1 cellular context compared by ENCODE assay signal in genomic region chr2:203498161-203498560, GRCh38.
TF ChIP-seq lines count a peak whose summit lies in the region.

No MANE protein-coding gene starts in this region.

TF ChIP-seq in K562, 482 proteins besides CTCF, POLR2A, EP300 and RAD21 (continued from another document):
- no peak for TF ChIP-seq TARDBP (IDR thresholded peaks at IDR 0.05)
- TF ChIP-seq, protein P1, sequence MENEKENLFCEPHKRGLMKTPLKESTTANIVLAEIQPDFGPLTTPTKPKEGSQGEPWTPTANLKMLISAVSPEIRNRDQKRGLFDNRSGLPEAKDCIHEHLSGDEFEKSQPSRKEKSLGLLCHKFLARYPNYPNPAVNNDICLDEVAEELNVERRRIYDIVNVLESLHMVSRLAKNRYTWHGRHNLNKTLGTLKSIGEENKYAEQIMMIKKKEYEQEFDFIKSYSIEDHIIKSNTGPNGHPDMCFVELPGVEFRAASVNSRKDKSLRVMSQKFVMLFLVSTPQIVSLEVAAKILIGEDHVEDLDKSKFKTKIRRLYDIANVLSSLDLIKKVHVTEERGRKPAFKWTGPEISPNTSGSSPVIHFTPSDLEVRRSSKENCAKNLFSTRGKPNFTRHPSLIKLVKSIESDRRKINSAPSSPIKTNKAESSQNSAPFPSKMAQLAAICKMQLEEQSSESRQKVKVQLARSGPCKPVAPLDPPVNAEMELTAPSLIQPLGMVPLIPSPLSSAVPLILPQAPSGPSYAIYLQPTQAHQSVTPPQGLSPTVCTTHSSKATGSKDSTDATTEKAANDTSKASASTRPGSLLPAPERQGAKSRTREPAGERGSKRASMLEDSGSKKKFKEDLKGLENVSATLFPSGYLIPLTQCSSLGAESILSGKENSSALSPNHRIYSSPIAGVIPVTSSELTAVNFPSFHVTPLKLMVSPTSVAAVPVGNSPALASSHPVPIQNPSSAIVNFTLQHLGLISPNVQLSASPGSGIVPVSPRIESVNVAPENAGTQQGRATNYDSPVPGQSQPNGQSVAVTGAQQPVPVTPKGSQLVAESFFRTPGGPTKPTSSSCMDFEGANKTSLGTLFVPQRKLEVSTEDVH (IDR thresholded peaks at IDR 0.05; ENCODE audit: low read depth, partially characterized antibody), result no peak
- TF ChIP-seq, protein P2, sequence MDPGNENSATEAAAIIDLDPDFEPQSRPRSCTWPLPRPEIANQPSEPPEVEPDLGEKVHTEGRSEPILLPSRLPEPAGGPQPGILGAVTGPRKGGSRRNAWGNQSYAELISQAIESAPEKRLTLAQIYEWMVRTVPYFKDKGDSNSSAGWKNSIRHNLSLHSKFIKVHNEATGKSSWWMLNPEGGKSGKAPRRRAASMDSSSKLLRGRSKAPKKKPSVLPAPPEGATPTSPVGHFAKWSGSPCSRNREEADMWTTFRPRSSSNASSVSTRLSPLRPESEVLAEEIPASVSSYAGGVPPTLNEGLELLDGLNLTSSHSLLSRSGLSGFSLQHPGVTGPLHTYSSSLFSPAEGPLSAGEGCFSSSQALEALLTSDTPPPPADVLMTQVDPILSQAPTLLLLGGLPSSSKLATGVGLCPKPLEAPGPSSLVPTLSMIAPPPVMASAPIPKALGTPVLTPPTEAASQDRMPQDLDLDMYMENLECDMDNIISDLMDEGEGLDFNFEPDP (CRISPR knock-in tag; IDR thresholded peaks at IDR 0.05), result no peak
- TF ChIP-seq CBX2 (IDR thresholded peaks at IDR 0.05; ENCODE audit: insufficient read depth, low read length, poor library complexity, severe bottlenecking), result no peak
- no peak for TF ChIP-seq SMARCB1 (IDR thresholded peaks at IDR 0.05; ENCODE audit: insufficient read length, low read depth)
- peak; percentile 82 for TF ChIP-seq ATF3 (IDR thresholded peaks at IDR 0.05)
- no peak for TF ChIP-seq ATF3 (CRISPR knock-in tag; conservative IDR thresholded peaks at IDR 0.05)
- TF ChIP-seq, protein P3, sequence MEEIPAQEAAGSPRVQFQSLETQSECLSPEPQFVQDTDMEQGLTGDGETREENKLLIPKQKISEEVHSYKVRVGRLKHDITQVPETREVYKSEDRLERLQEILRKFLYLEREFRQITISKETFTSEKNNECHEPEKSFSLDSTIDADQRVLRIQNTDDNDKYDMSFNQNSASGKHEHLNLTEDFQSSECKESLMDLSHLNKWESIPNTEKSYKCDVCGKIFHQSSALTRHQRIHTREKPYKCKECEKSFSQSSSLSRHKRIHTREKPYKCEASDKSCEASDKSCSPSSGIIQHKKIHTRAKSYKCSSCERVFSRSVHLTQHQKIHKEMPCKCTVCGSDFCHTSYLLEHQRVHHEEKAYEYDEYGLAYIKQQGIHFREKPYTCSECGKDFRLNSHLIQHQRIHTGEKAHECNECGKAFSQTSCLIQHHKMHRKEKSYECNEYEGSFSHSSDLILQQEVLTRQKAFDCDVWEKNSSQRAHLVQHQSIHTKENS (CRISPR knock-in tag; IDR thresholded peaks at IDR 0.05), result no peak
- no peak for TF ChIP-seq SMAD4 (CRISPR knock-in tag; conservative IDR thresholded peaks at IDR 0.05)
- TF ChIP-seq, protein P4, sequence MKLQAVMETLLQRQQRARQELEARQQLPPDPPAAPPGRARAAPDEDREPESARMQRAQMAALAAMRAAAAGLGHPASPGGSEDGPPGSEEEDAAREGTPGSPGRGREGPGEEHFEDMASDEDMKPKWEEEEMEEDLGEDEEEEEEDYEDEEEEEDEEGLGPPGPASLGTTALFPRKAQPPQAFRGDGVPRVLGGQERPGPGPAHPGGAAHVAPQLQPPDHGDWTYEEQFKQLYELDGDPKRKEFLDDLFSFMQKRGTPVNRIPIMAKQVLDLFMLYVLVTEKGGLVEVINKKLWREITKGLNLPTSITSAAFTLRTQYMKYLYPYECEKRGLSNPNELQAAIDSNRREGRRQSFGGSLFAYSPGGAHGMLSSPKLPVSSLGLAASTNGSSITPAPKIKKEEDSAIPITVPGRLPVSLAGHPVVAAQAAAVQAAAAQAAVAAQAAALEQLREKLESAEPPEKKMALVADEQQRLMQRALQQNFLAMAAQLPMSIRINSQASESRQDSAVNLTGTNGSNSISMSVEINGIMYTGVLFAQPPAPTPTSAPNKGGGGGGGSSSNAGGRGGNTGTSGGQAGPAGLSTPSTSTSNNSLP (IDR thresholded peaks at IDR 0.05; ENCODE audit: borderline replicate concordance, low read depth, low read length), result no peak
- TF ChIP-seq FUS (optimal IDR thresholded peaks at IDR 0.05; ENCODE audit: low read depth, low read length), result no peak
- no peak for TF ChIP-seq HDAC1 (IDR thresholded peaks at IDR 0.05)
- no peak for TF ChIP-seq ELF1 (tag; IDR thresholded peaks at IDR 0.05)
- TF ChIP-seq CREM (IDR thresholded peaks at IDR 0.05; ENCODE audit: low read depth), result 0 out of 2 replicates have a peak, but pooled peaks have one; percentile 16
- no peak for TF ChIP-seq NFE2L1 (tag; IDR thresholded peaks at IDR 0.05; ENCODE audit: borderline replicate concordance, low read depth)
- no peak for TF ChIP-seq MIER1 (IDR thresholded peaks at IDR 0.05; ENCODE audit: low read depth)
- TF ChIP-seq FOSL1 (tag; conservative IDR thresholded peaks at IDR 0.05), result peak; percentile 71
- TF ChIP-seq ETV1 (tag; conservative IDR thresholded peaks at IDR 0.05; ENCODE audit: low read depth), result no peak
- TF ChIP-seq ZNF316 (IDR thresholded peaks at IDR 0.05), result no peak
- TF ChIP-seq, protein P5, sequence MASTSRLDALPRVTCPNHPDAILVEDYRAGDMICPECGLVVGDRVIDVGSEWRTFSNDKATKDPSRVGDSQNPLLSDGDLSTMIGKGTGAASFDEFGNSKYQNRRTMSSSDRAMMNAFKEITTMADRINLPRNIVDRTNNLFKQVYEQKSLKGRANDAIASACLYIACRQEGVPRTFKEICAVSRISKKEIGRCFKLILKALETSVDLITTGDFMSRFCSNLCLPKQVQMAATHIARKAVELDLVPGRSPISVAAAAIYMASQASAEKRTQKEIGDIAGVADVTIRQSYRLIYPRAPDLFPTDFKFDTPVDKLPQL (IDR thresholded peaks at IDR 0.05; ENCODE audit: extremely low read depth, insufficient read length), result no peak
- TF ChIP-seq ATF1 (CRISPR knock-in tag; IDR thresholded peaks at IDR 0.05), result no peak
- peak; percentile 45; the same call in 1 of the 2 replicates for TF ChIP-seq ATF1 (tag; IDR thresholded peaks at IDR 0.05)
- no peak for TF ChIP-seq BRF1 (IDR thresholded peaks at IDR 0.05; ENCODE audit: borderline replicate concordance, extremely low read depth, insufficient read length)
- no peak for TF ChIP-seq ASH1L (IDR thresholded peaks at IDR 0.05; ENCODE audit: borderline replicate concordance, low read depth, partially characterized antibody)
- TF ChIP-seq ZBTB17 (CRISPR knock-in tag; IDR thresholded peaks at IDR 0.05), result no peak
- TF ChIP-seq JUND (IDR thresholded peaks at IDR 0.05; ENCODE audit: borderline replicate concordance, low read depth, low read length), result peak; percentile 32; the same call in 1 of the 2 replicates
- peak; percentile 67; the same call in 2 of the 3 replicates for TF ChIP-seq JUND (tag; IDR thresholded peaks at IDR 0.05; ENCODE audit: borderline replicate concordance, low read depth, low read length)
- TF ChIP-seq ZNF696 (CRISPR knock-in tag; conservative IDR thresholded peaks at IDR 0.05), result no peak
- TF ChIP-seq TAF15 (IDR thresholded peaks at IDR 0.05; ENCODE audit: low read depth, low read length), result no peak
- TF ChIP-seq SETDB1 (IDR thresholded peaks at IDR 0.05; ENCODE audit: low read length), result no peak
- TF ChIP-seq, protein P6, sequence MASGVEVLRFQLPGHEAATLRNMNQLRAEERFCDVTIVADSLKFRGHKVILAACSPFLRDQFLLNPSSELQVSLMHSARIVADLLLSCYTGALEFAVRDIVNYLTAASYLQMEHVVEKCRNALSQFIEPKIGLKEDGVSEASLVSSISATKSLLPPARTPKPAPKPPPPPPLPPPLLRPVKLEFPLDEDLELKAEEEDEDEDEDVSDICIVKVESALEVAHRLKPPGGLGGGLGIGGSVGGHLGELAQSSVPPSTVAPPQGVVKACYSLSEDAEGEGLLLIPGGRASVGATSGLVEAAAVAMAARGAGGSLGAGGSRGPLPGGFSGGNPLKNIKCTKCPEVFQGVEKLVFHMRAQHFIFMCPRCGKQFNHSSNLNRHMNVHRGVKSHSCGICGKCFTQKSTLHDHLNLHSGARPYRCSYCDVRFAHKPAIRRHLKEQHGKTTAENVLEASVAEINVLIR (CRISPR knock-in tag; IDR thresholded peaks at IDR 0.05), result no peak
- TF ChIP-seq PBX2 (CRISPR knock-in tag; IDR thresholded peaks at IDR 0.05; ENCODE audit: low read depth), result no peak
- TF ChIP-seq PBX2 (tag; conservative IDR thresholded peaks at IDR 0.05; ENCODE audit: low read depth), result no peak
- TF ChIP-seq CHAMP1 (IDR thresholded peaks at IDR 0.05), result no peak
- TF ChIP-seq NFIC (IDR thresholded peaks at IDR 0.05), result no peak
TF ChIP-seq in K562: peak in this region for 6.
